ENCODE assay signal across 8 cellular contexts in genomic region chr4:44725861-44726820, GRCh38. TPM values are rescaled to one million over a fixed set of nuclear protein-coding genes. Genes with fewer than 3 reads are reported as not detected.
DNase-seq lines count a peak whose midpoint lies in the region; TF ChIP-seq lines count a peak whose summit lies in the region.

Gene GNPDA2 (minus strand): TSS chr4:44726556. CDS start chr4:44722207, 4,349 bp downstream.

- H3K36me3 ChIP-seq in DOHH2 (ENCODE audit: control insufficient read depth, low read length): no peaks in the 10 kb centered on the region
- no peaks in the 10 kb centered on the region for H3K36me3 ChIP-seq in GM23248 (ENCODE audit: low read depth)

- H3K9ac ChIP-seq in GM23248: peak within 1 kb of the TSS; percentile 87

- H3K4me1 Mint-ChIP-seq in nephron: peaks cover 27% of the 10 kb centered on the region
- H3K4me1 Mint-ChIP-seq in stimulated activated naive CD8-positive, alpha-beta T cell treated with anti-CD3 and anti-CD28 coated beads, Interleukin-15, Interleukin-2, amounts not matched to agents 100 ng/mL and 50 ng/mL, for 24 hours (ENCODE audit: low read depth): peaks cover 42% of the 10 kb centered on the region

- H4K20me1 ChIP-seq in DOHH2 (ENCODE audit: control insufficient read depth, insufficient read depth, low read depth, low read length) (no peaks in the 10 kb centered on the region; the same call in 1 of the 2 replicates), GM23248 (ENCODE audit: insufficient read depth) (no peaks in the 10 kb centered on the region)

- peak within 1 kb of the TSS; percentile 84 to 99 (median 89) for H3K4me3 Mint-ChIP-seq in nephron
- peak within 1 kb of the TSS; percentile 98 for H3K4me3 Mint-ChIP-seq in stimulated activated naive CD8-positive, alpha-beta T cell treated with anti-CD3 and anti-CD28 coated beads, Interleukin-15, Interleukin-2, amounts not matched to agents 100 ng/mL and 50 ng/mL, for 24 hours

- no peaks in the 10 kb centered on the region for H3F3A ChIP-seq in DOHH2 (ENCODE audit: control insufficient read depth, insufficient read depth)
- H3F3A ChIP-seq in GM23248 (ENCODE audit: insufficient read depth): no peaks in the 10 kb centered on the region

- H3K27ac Mint-ChIP-seq in nephron: peak within 1 kb of the TSS; percentile 61 to 85 (median 67)
- peak within 1 kb of the TSS; percentile 93 for H3K27ac Mint-ChIP-seq in stimulated activated naive CD8-positive, alpha-beta T cell treated with anti-CD3 and anti-CD28 coated beads, Interleukin-15, Interleukin-2, amounts not matched to agents 100 ng/mL and 50 ng/mL, for 24 hours

- H3K27ac ChIP-seq in DOHH2 (ENCODE audit: low read depth, low read length) (peak within 1 kb of the TSS; percentile 36), GM23248 (peak within 1 kb of the TSS; percentile 60)

- peaks cover 49% of the 10 kb centered on the region for H3K79me2 ChIP-seq in DOHH2 (ENCODE audit: control insufficient read depth, low read length)
- H3K79me2 ChIP-seq in GM23248 (ENCODE audit: insufficient read depth): peaks cover 51% of the 10 kb centered on the region

- H3K4me2 ChIP-seq in DOHH2 (ENCODE audit: low read length) (peak within 1 kb of the TSS; percentile 76), GM23248 (ENCODE audit: unreplicated experiment) (peak within 1 kb of the TSS; percentile 97)

- H3K4me1 ChIP-seq in DOHH2 (ENCODE audit: control insufficient read depth, low read length): peaks cover 15% of the 10 kb centered on the region
- H3K4me1 ChIP-seq in GM23248 (ENCODE audit: insufficient read depth): peaks cover 12% of the 10 kb centered on the region; the same call in 1 of the 2 replicates

- H3K27me3 Mint-ChIP-seq in nephron (ENCODE audit: low read depth): peaks cover 4% of the 10 kb centered on the region
- H3K27me3 Mint-ChIP-seq in stimulated activated naive CD8-positive, alpha-beta T cell treated with anti-CD3 and anti-CD28 coated beads, Interleukin-15, Interleukin-2, amounts not matched to agents 100 ng/mL and 50 ng/mL, for 24 hours: no peaks in the 10 kb centered on the region

- in situ Hi-C loops in GM23248 (cut with MboI): no loop called here

- H3K36me3 Mint-ChIP-seq in nephron (ENCODE audit: low read depth): no peaks in the 10 kb centered on the region
- H3K36me3 Mint-ChIP-seq in stimulated activated naive CD8-positive, alpha-beta T cell treated with anti-CD3 and anti-CD28 coated beads, Interleukin-15, Interleukin-2, amounts not matched to agents 100 ng/mL and 50 ng/mL, for 24 hours (ENCODE audit: low read depth): peaks cover 4% of the 10 kb centered on the region

- no peaks in the 10 kb centered on the region for H3K9me3 Mint-ChIP-seq in nephron
- no peaks in the 10 kb centered on the region for H3K9me3 Mint-ChIP-seq in stimulated activated naive CD8-positive, alpha-beta T cell treated with anti-CD3 and anti-CD28 coated beads, Interleukin-15, Interleukin-2, amounts not matched to agents 100 ng/mL and 50 ng/mL, for 24 hours

- WGBS in GM23248 (ENCODE audit: low coverage in 1 of 2, low lambda C conversion rate in 2 of 2, missing lambda C conversion rate in 2 of 2), 2 experiments: 1% methylated on average over 55 to 58 of the region's 69 CpGs

- no peaks in the 10 kb centered on the region for H3K9me3 ChIP-seq in DOHH2 (ENCODE audit: control insufficient read depth, insufficient read depth, low read length)
- no peaks in the 10 kb centered on the region for H3K9me3 ChIP-seq in GM23248 (ENCODE audit: low read depth)

- H2AFZ ChIP-seq in GM23248: peak within 1 kb of the TSS; percentile 99

- peak; percentile 93 for DNase-seq in GM23248
- peak; percentile 79 to 81 for DNase-seq in Kasumi-1 (lab: John Stamatoyannopoulos, UW)
- DNase-seq in RPMI8226: peak; percentile 87
- DNase-seq in activated T-helper 9 cell treated with anti-CD3 and anti-CD28 coated beads, Interleukin-2, amount 50 U/mL, for 16 hours (ENCODE audit: low read depth): peak; percentile 71
- peak; percentile 90 for DNase-seq in fibroblast of the aortic adventitia (ENCODE audit: low read depth)

- peak; percentile 34 for TF ChIP-seq CTCF in DOHH2 (IDR thresholded peaks at IDR 0.05; ENCODE audit: low read depth, low read length, poor library complexity, severe bottlenecking)
- TF ChIP-seq CTCF in fibroblast of the aortic adventitia (IDR thresholded peaks at IDR 0.05; ENCODE audit: insufficient read depth, low read length): peak; percentile 27
- TF ChIP-seq CTCF in nephron (IDR thresholded peaks at IDR 0.05; ENCODE audit: unreplicated experiment in 3 of 3): peak in 1 of 3 experiments; percentile 30

- H3K9me2 ChIP-seq in DOHH2 (replicated peaks; ENCODE audit: control insufficient read depth, low read length): no peaks in the 10 kb centered on the region
- no peaks in the 10 kb centered on the region for H3K9me2 ChIP-seq in GM23248 (ENCODE audit: insufficient read depth)

- H3K4me3 ChIP-seq in DOHH2 (ENCODE audit: low read length): peak within 1 kb of the TSS; percentile 85
- peak within 1 kb of the TSS; percentile 77 for H3K4me3 ChIP-seq in GM23248
- peak within 1 kb of the TSS; percentile 92 for H3K4me3 ChIP-seq in fibroblast of the aortic adventitia (ENCODE audit: low read depth, low read length)

- no peaks in the 10 kb centered on the region for H3K27me3 ChIP-seq in DOHH2 (ENCODE audit: control insufficient read depth, low read length)
- H3K27me3 ChIP-seq in GM23248 (replicated peaks; ENCODE audit: insufficient read depth): no peaks in the 10 kb centered on the region

RNA-seq across cellular contexts. Expression of gene GNPDA2, which starts in this region (rescaled TPM):
- total RNA-seq in GM23248 (2014; rRNA removed; shearing (Covaris generic)): 31.8 and 44.1 TPM in 2 replicates
- 38.0 and 40.7 TPM in 2 replicates for polyA plus RNA-seq in GM23248 (2016; fragmentation: Nextera tagmentation; extraction: Ambion mirVana)
- total RNA-seq in fibroblast of the aortic adventitia (ENCODE audit: low replicate concordance): 34.4 and 41.4 TPM in 2 replicates

Comparison
In these comparisons a context has a peak if more than half of its experiments do, and no peak if none do; other contexts are left out.
1. Peak in every context shown above with its lines: DNase-seq, H3K4me3 ChIP-seq and H3K27ac ChIP-seq.